ENCODE assay signal across 8 cellular contexts in genomic region chr13:109785141-109785891, GRCh38. TPM values are rescaled to one million over a fixed set of nuclear protein-coding genes. Genes with fewer than 3 reads are reported as not detected.
DNase-seq lines count a peak whose midpoint lies in the region; ATAC-seq, FAIRE-seq and TF ChIP-seq lines count a peak whose summit lies in the region.

No MANE protein-coding gene starts in this region.

- H3K4me3 ChIP-seq in BLaER1 treated with 17β-estradiol and CSF1 and Interleukin-3, amounts not matched to agents 10 nM and 100 nM: peak overlapping the region; percentile 71 to 94 (median 89)
- H3K4me3 ChIP-seq in SJSA1 (peak overlapping the region; percentile 85), K562 (no peak overlapping the region)

- peaks cover 41 to 67% (median 52%) of the 10 kb centered on the region in 10 experiments for H3K4me1 ChIP-seq in BLaER1 treated with 17β-estradiol and CSF1 and Interleukin-3, amounts not matched to agents 10 nM and 100 nM
- H3K4me1 ChIP-seq in SJSA1 (replicated peaks): peaks cover 45% of the 10 kb centered on the region
- H3K4me1 ChIP-seq in K562 (replicated peaks in 1 of 2; ENCODE audit: control insufficient read depth in 2 of 2, insufficient read depth in 2 of 2, low read length in 2 of 2): peaks cover 5 to 34% of the 10 kb centered on the region in 2 experiments; a peak in 3 of 5 replicates

- peak overlapping the region; percentile 94 to 99 (median 96) for H3K9ac ChIP-seq in BLaER1 treated with 17β-estradiol and CSF1 and Interleukin-3, amounts not matched to agents 10 nM and 100 nM
- H3K9ac ChIP-seq in K562 (ENCODE audit: insufficient read depth in 1 of 2, low read depth in 2 of 2, low read length in 2 of 2): no peak overlapping the region

- in situ Hi-C loops in K562 (cut with MboI): no loop called here

- no peaks in the 10 kb centered on the region for H3K9me1 ChIP-seq in K562 (ENCODE audit: control insufficient read depth, insufficient read depth, low read length)

- H3K79me2 ChIP-seq in K562 (ENCODE audit: control insufficient read depth, insufficient read depth, low read length): peaks cover 11% of the 10 kb centered on the region

- CTCF ChIA-PET in K562 (lab: Yijun Ruan, JAX; ENCODE audit: low intra/inter-chr PET ratio): no interaction called here

- TF ChIP-seq CTCF in K562 (IDR thresholded peaks at IDR 0.05 in 2 of 3, conservative IDR thresholded peaks at IDR 0.05 in 1 of 3; ENCODE audit: insufficient read depth in 2 of 3, low read depth in 1 of 3, low read length in 3 of 3): no peak

- FAIRE-seq in K562 (lab: Jason Lieb, UNC): no peak

- no peaks in the 10 kb centered on the region for H3K27me3 ChIP-seq in BLaER1 treated with 17β-estradiol and CSF1 and Interleukin-3, amounts not matched to agents 10 nM and 100 nM
- H3K27me3 ChIP-seq in SJSA1 (replicated peaks): peaks cover 37% of the 10 kb centered on the region
- no peaks in the 10 kb centered on the region for H3K27me3 ChIP-seq in K562 (ENCODE audit: control insufficient read depth in 2 of 2, insufficient read depth in 2 of 2, low read length in 2 of 2)

- peaks cover 0 to 22% (median 18%) of the 10 kb centered on the region in 11 experiments; a peak in 16 of 22 replicates for H3K9me3 ChIP-seq in BLaER1 treated with 17β-estradiol and CSF1 and Interleukin-3, amounts not matched to agents 10 nM and 100 nM (replicated peaks in 1 of 11)
- H3K9me3 ChIP-seq in SJSA1 (replicated peaks) (peaks cover 27% of the 10 kb centered on the region), K562 (replicated peaks; ENCODE audit: control insufficient read depth, insufficient read depth, low read depth, low read length) (no peaks in the 10 kb centered on the region)

- H3K4me2 ChIP-seq in BLaER1 treated with 17β-estradiol and CSF1 and Interleukin-3, amounts not matched to agents 10 nM and 100 nM: peak overlapping the region; percentile 87 to 99 (median 96)
- H3K4me2 ChIP-seq in K562 (ENCODE audit: insufficient read depth, low read length): no peak overlapping the region

- ATAC-seq in HG03196 (IDR thresholded peaks at IDR 0.05; ENCODE audit: unreplicated experiment) (peak; percentile 0), K562 (no peak), GM21423 (IDR thresholded peaks at IDR 0.05; ENCODE audit: unreplicated experiment) (no peak), GM18873 (IDR thresholded peaks at IDR 0.05; ENCODE audit: low FRiP score, unreplicated experiment) (no peak)

- peaks cover 52 to 61% (median 54%) of the 10 kb centered on the region in 11 experiments; a peak in 21 of 22 replicates for H4K20me1 ChIP-seq in BLaER1 treated with 17β-estradiol and CSF1 and Interleukin-3, amounts not matched to agents 10 nM and 100 nM
- H4K20me1 ChIP-seq in K562 (replicated peaks; ENCODE audit: control insufficient read depth, insufficient read depth, low read length): no peaks in the 10 kb centered on the region

- TSS peak; percentile 28 for BruUV-seq in K562 (replicated peaks; lab: Mats Ljungman, UMichigan)

- no peak for TF ChIP-seq EP300 in K562 (IDR thresholded peaks at IDR 0.05; ENCODE audit: low read length)

- WGBS in K562 (ENCODE audit: insufficient coverage, low coverage, missing lambda C conversion rate): 97% methylated on average over 6 of the region's 98 CpGs

- intact Hi-C loops in K562 (cut with micrococcal nuclease): loop anchor here (5.0 kb wide), 1 partner anchor 83 kb away; no protein-coding TSS in a partner anchor

- no peak overlapping the region for H2AFZ ChIP-seq in K562 (ENCODE audit: low read depth, low read length)

- DNase-seq in SJSA1 (ENCODE audit: low read depth in 1 of 2, low spot score in 2 of 2): peak; percentile 91 to 96
- DNase-seq in K562 (ENCODE audit: extremely low read depth in 1 of 4, low spot score in 3 of 4): no peak
- peak; percentile 84 for DNase-seq in iris pigment epithelial cell (ENCODE audit: low read depth)
- peak; percentile 55 for DNase-seq in stimulated activated CD4-positive, alpha-beta T cell treated with anti-CD3 and anti-CD28 coated beads, Interleukin-15, amount 100 ng/mL, for 24 hours

- TF ChIP-seq POLR2A in K562 (conservative IDR thresholded peaks at IDR 0.05): no peak

- H3K36me3 ChIP-seq in BLaER1 treated with 17β-estradiol and CSF1 and Interleukin-3, amounts not matched to agents 10 nM and 100 nM: peaks cover 31 to 43% (median 42%) of the 10 kb centered on the region in 11 experiments
- peaks cover 54% of the 10 kb centered on the region for H3K36me3 ChIP-seq in SJSA1
- H3K36me3 ChIP-seq in K562 (ENCODE audit: control insufficient read depth, insufficient read depth, low read length): no peaks in the 10 kb centered on the region

- H3K27ac ChIP-seq in BLaER1 treated with 17β-estradiol and CSF1 and Interleukin-3, amounts not matched to agents 10 nM and 100 nM: peak overlapping the region; percentile 92 to 99 (median 96); a peak in 21 of 22 replicates
- no peak overlapping the region for H3K27ac ChIP-seq in SJSA1
- H3K27ac ChIP-seq in K562 (ENCODE audit: extremely low read depth, low read depth, low read length): no peak overlapping the region

- POLR2A ChIA-PET in K562 (lab: Yijun Ruan, JAX): interaction anchor here (0.6 to 0.7 kb wide), 2 partner anchors 43 to 102 kb away, joined by 3 read pairs; no protein-coding TSS in a partner anchor

- no peak for TF ChIP-seq RAD21 in K562 (CRISPR knock-in tag; conservative IDR thresholded peaks at IDR 0.05 in 1 of 2, IDR thresholded peaks at IDR 0.05 in 1 of 2)

TF ChIP-seq in K562, 482 proteins besides CTCF, POLR2A, EP300 and RAD21:
- TF ChIP-seq RBFOX2 (IDR thresholded peaks at IDR 0.05; ENCODE audit: low read depth, low read length) (peak; percentile 58; the same call in 1 of the 2 replicates), NUFIP1 (IDR thresholded peaks at IDR 0.05; ENCODE audit: partially characterized antibody) (no peak), POLR2G (IDR thresholded peaks at IDR 0.05; ENCODE audit: low read depth, low read length) (peak; percentile 18; the same call in 1 of the 2 replicates), MXD1 (CRISPR knock-in tag; IDR thresholded peaks at IDR 0.05; ENCODE audit: borderline replicate concordance, poor library complexity, severe bottlenecking) (no peak)

RNA-seq across cellular contexts. Expression of gene IRS2, which starts 1.1 kb away (rescaled TPM):
- total RNA-seq in SJSA1 (2014; rRNA removed; shearing (Covaris generic)): 6.0 and 8.1 TPM in 2 replicates
- total RNA-seq in K562 (2011; cell fraction: chromatin; rRNA removed; ENCODE audit: low replicate concordance): 1.6 and 2.0 TPM in 2 replicates
- 2.4 and 2.7 TPM in 2 replicates for total RNA-seq in K562 (2011; cell fraction: nucleolus; rRNA removed)
- total RNA-seq in K562 (2011; cell fraction: nucleoplasm; rRNA removed): 1.5 and 1.7 TPM in 2 replicates
- 1.2 and 1.4 TPM in 2 replicates for total RNA-seq in K562 (2014; rRNA removed)
- 0.51 and 0.54 TPM in 2 replicates for total RNA-seq in K562 (2014; rRNA removed; fragmentation: Illumina TruSeq; extraction: Trizol)
- total RNA-seq in K562 (2015; rRNA removed; fragmentation: Illumina TruSeq; extraction: Trizol): 0.36 and 0.41 TPM in 2 replicates
- 3.9 and 4.6 TPM in 2 replicates for total RNA-seq in K562 (2021)
- 0.47 and 0.49 TPM in 2 replicates for polyA plus RNA-seq in K562 (2011; rRNA removed)
- polyA plus RNA-seq in K562 (2011; cell fraction: cytosol; rRNA removed): 0.22 and 0.63 TPM in 2 replicates
- 0.56 and 1.0 TPM in 2 replicates for polyA plus RNA-seq in K562 (2011; cell fraction: nucleus; rRNA removed)
- 1.6 and 2.8 TPM in 2 replicates for polyA plus RNA-seq in K562 (2012)
- polyA plus RNA-seq in K562 (2014; fragmentation: Illumina TruSeq; extraction: Trizol): 0.83 and 1.1 TPM in 2 replicates
- polyA plus RNA-seq in K562 (2014; fragmentation: Nextera tagmentation; extraction: Ambion mirVana): under 1 TPM; 0.53 to 0.63 TPM
- 1.2 and 1.3 TPM in 2 replicates for polyA plus RNA-seq in K562 (2014; rRNA removed)
- polyA minus RNA-seq in K562 (2011; rRNA and poly(A)+ RNA removed): 0.46 and 0.66 TPM in 2 replicates
- polyA minus RNA-seq in K562 (2011; cell fraction: cytosol; rRNA and poly(A)+ RNA removed): 1.0 and 1.5 TPM in 2 replicates
- 2.0 and 2.2 TPM in 2 replicates for polyA minus RNA-seq in K562 (2011; cell fraction: nucleus; rRNA and poly(A)+ RNA removed)

Comparison
In these comparisons a context has a peak if more than half of its experiments do, and no peak if none do; other contexts are left out.
1. H3K27ac ChIP-seq: peak in BLaER1 treated with 17β-estradiol and CSF1 and Interleukin-3, amounts not matched to agents 10 nM and 100 nM (11 of 11); none in SJSA1 (single experiment) and K562 (single experiment).
2. H3K9ac ChIP-seq: peak in BLaER1 treated with 17β-estradiol and CSF1 and Interleukin-3, amounts not matched to agents 10 nM and 100 nM (11 of 11); none in K562 (0 of 2).
3. DNase-seq: peak in SJSA1 (2 of 2), iris pigment epithelial cell (single experiment) and stimulated activated CD4-positive, alpha-beta T cell treated with anti-CD3 and anti-CD28 coated beads, Interleukin-15, amount 100 ng/mL, for 24 hours (single experiment); none in K562 (0 of 4).